ENCODE assay signal across 25 cellular contexts in the genomic region with DNA sequence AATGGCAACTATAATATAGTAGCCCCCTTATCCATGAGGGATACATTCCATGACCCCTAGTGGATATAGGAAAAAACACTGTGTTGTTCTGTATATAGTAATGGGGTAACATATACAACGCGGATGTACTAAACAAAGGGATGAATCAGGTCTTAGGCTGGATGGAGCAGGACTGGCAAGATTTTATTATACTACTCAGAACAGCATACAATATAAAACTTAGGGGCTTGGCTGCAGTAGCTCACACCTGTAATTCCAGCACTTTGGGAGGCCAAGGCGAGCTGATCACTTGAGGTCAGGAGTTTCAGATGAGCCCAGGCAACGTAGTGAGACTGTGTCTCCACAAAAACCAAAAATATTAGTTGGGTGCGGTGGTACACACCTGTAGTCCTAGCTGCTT. TPM values are rescaled to one million over a fixed set of nuclear protein-coding genes. Genes with fewer than 3 reads are reported as not detected.
DNase-seq lines count a peak whose midpoint lies in the region; ATAC-seq, FAIRE-seq and TF ChIP-seq lines count a peak whose summit lies in the region.
"Had no signal": no experiment of that assay in that cellular context is flagged by ENCODE, and none has a peak within 500 bp of the region (broad histone marks: within the 10 kb centered on the region; RNA-seq: fewer than 3 reads in every experiment).

No MANE protein-coding gene starts in this region.

- H3K79me2 ChIP-seq in PC-3 (ENCODE audit: low read length), result peaks cover 14% of the 10 kb centered on the region

- H3K9me3 ChIP-seq in A549, result no peaks in the 10 kb centered on the region
- no peaks in the 10 kb centered on the region for H3K9me3 ChIP-seq in PC-3 (ENCODE audit: low read length)
- H3K9me3 ChIP-seq in mucosa of rectum (ENCODE audit: control insufficient read depth in 2 of 2, low read length in 2 of 2), result no peaks in the 10 kb centered on the region
- H3K9me3 ChIP-seq: BE2C; BLaER1 treated with 17β-estradiol and CSF1 and Interleukin-3, amounts not matched to agents 10 nM and 100 nM; HAP-1 had no signal

- H3K36me3 ChIP-seq in PC-3 (ENCODE audit: low read depth, low read length) (peaks cover 12% of the 10 kb centered on the region; the same call in 1 of the 2 replicates), mucosa of rectum (ENCODE audit: control insufficient read depth in 2 of 2, insufficient read depth in 2 of 2, low read length in 2 of 2) (no peaks in the 10 kb centered on the region)

- whole genome bisulfite sequencing in A549 (ENCODE audit: missing lambda C conversion rate), result 94% methylated on average over 5 of the region's 5 CpGs

- no peak for DNase-seq in A549 (ENCODE audit: low read depth in 1 of 2, low spot score in 1 of 2)
- DNase-seq in PC-3, result no peak
- no peak for DNase-seq in C1 segment of cervical spinal cord (lab: John Stamatoyannopoulos, UW)
- no peak for DNase-seq in stimulated activated CD4-positive, alpha-beta T cell treated with anti-CD3 and anti-CD28 coated beads, Interleukin-4, amount 100 ng/mL, for 1 hour
- DNase-seq: ACHN; AML-193; BE2C; Calu3; CD4-positive, alpha-beta memory T cell; COR-L47; DMS79; EL; GDM1; GOT3 had no signal

- H3K27me3 ChIP-seq in PC-3 (ENCODE audit: low read length) (no peaks in the 10 kb centered on the region), mucosa of rectum (ENCODE audit: control insufficient read depth in 2 of 2, insufficient read depth in 2 of 2, low read length in 2 of 2) (no peaks in the 10 kb centered on the region)
- H3K27me3 ChIP-seq: BE2C; BLaER1 treated with 17β-estradiol and CSF1 and Interleukin-3, amounts not matched to agents 10 nM and 100 nM had no signal

- BruUV-seq in PC-3 (replicated peaks; lab: Mats Ljungman, UMichigan), result no TSS peak

- H3K9me2 ChIP-seq in PC-3 (replicated peaks; ENCODE audit: low read length), result no peaks in the 10 kb centered on the region

- H3K4me2 ChIP-seq in A549, result no peak overlapping the region
- H3K4me2 ChIP-seq in PC-3 (ENCODE audit: low read length), result no peak overlapping the region
- H3K4me2 ChIP-seq: BLaER1 treated with 17β-estradiol and CSF1 and Interleukin-3, amounts not matched to agents 10 nM and 100 nM had no signal

- no peak for TF ChIP-seq EP300 in A549 (IDR thresholded peaks at IDR 0.05)

- H3K27ac ChIP-seq in A549 (no peak overlapping the region), PC-3 (ENCODE audit: low read length) (no peak overlapping the region), mucosa of rectum (ENCODE audit: low read depth in 2 of 2, low read length in 2 of 2) (peak overlapping the region; percentile 49 to 79)
- H3K27ac ChIP-seq: 22Rv1; BLaER1 treated with 17β-estradiol and CSF1 and Interleukin-3, amounts not matched to agents 10 nM and 100 nM had no signal

- CTCF ChIA-PET in A549 (lab: Yijun Ruan, JAX), result interaction anchor here (1.0 to 4.6 kb wide), 5 partner anchors 11 to 181 kb away, joined by 3 to 33 read pairs (median 5); partner anchors contain the start of genes PTRH2 and VMP1
- CTCF ChIA-PET in PC-3 (lab: Charles Lee), result no interaction called here

- no peak for TF ChIP-seq RAD21 in A549 (conservative IDR thresholded peaks at IDR 0.05 in 1 of 2, IDR thresholded peaks at IDR 0.05 in 1 of 2)

- POLR2A ChIA-PET in A549 (lab: Yijun Ruan, JAX) (no interaction called here), PC-3 (lab: Charles Lee; ENCODE audit: unreplicated experiment) (no interaction called here)

- H3K9ac ChIP-seq in PC-3 (ENCODE audit: low read length) (no peak overlapping the region), mucosa of rectum (ENCODE audit: low read depth in 1 of 2, low read length in 2 of 2) (no peak overlapping the region)
- H3K9ac ChIP-seq: BLaER1 treated with 17β-estradiol and CSF1 and Interleukin-3, amounts not matched to agents 10 nM and 100 nM had no signal

- TF ChIP-seq POLR2A in A549 (IDR thresholded peaks at IDR 0.05; ENCODE audit: low read length), result no peak

- no peaks in the 10 kb centered on the region for H3F3A ChIP-seq in PC-3 (ENCODE audit: low read length, unreplicated experiment)

- peak; percentile 76 for FAIRE-seq in A549 (lab: Jason Lieb, UNC)
- FAIRE-seq: A204.1, GM12878, GM19239, H54 had no signal

- no peak for TF ChIP-seq CTCF in A549 (IDR thresholded peaks at IDR 0.05)
- TF ChIP-seq CTCF in PC-3 (conservative IDR thresholded peaks at IDR 0.05; ENCODE audit: low read depth, low read length), result 0 out of 2 replicates have a peak, but pooled peaks have one; percentile 20

- no peak overlapping the region for H2AFZ ChIP-seq in PC-3 (ENCODE audit: low read length)

- ATAC-seq in A549 (peak in 1 of 2 experiments; percentile 35; a peak in 2 of 6 replicates), PC-3 (no peak), esophagus mucosa (peak; percentile 81), GM19455 (IDR thresholded peaks at IDR 0.05; ENCODE audit: unreplicated experiment) (no peak), HG02938 (IDR thresholded peaks at IDR 0.05; ENCODE audit: unreplicated experiment) (no peak)
- ATAC-seq: GM12878 had no signal

- no peak overlapping the region for H3K4me3 ChIP-seq in A549
- H3K4me3 ChIP-seq in PC-3 (ENCODE audit: low read length), result no peak overlapping the region
- H3K4me3 ChIP-seq in mucosa of rectum (ENCODE audit: low read length in 2 of 2), result no peak overlapping the region
- H3K4me3 ChIP-seq: BLaER1 treated with 17β-estradiol and CSF1 and Interleukin-3, amounts not matched to agents 10 nM and 100 nM; GM12878; HAP-1 had no signal

- H3K4me1 ChIP-seq in A549 (peaks cover 24% of the 10 kb centered on the region), PC-3 (ENCODE audit: insufficient read depth, low read length) (peaks cover 7% of the 10 kb centered on the region), mucosa of rectum (ENCODE audit: control insufficient read depth in 2 of 2, insufficient read depth in 2 of 2, low read length in 2 of 2) (peaks cover 15 to 37% of the 10 kb centered on the region in 2 donors)
- H3K4me1 ChIP-seq: BE2C had no signal

- intact Hi-C loops in PC-3 (cut with micrococcal nuclease), result no loop called here

- H4K20me1 ChIP-seq in PC-3 (ENCODE audit: low read length), result no peaks in the 10 kb centered on the region

TF ChIP-seq in A549, 52 proteins besides CTCF, POLR2A, EP300 and RAD21 (continues in another document):
- TF ChIP-seq HMGXB4 (CRISPR knock-in tag; IDR thresholded peaks at IDR 0.05; ENCODE audit: borderline replicate concordance) (no peak), BHLHE40 (IDR thresholded peaks at IDR 0.05; ENCODE audit: low read depth, low read length) (no peak), FOXS1 (CRISPR knock-in tag; IDR thresholded peaks at IDR 0.05) (no peak), ELK1 (IDR thresholded peaks at IDR 0.05; ENCODE audit: low read depth, low read length) (no peak), ZNF302 (CRISPR knock-in tag; IDR thresholded peaks at IDR 0.05) (no peak), EHMT2 (IDR thresholded peaks at IDR 0.05; ENCODE audit: low read depth) (no peak), TFCP2L1 (CRISPR knock-in tag; IDR thresholded peaks at IDR 0.05) (no peak)

RNA-seq across cellular contexts. Expression of gene VMP1, which starts 26.8 kb away (rescaled TPM):
- polyA plus RNA-seq in A549 (2011; rRNA removed), result 638 and 726 TPM in 2 replicates
- 95.8 and 122 TPM in 2 replicates for polyA plus RNA-seq in A549 (2012; cell fraction: cytosol; rRNA removed)
- polyA plus RNA-seq in A549 (2012; cell fraction: nucleus; rRNA removed), result 106 and 218 TPM in 2 replicates
- polyA plus RNA-seq in A549 (2017; fragmentation: RNase III; extraction: RNeasy Plus Mini Kit Qiagen cat#74134 plus additional on column Dnase treatment), result 354 to 422 TPM (median 395 TPM) in 3 replicates
- 969 and 1,130 TPM in 2 replicates for polyA minus RNA-seq in A549 (2011; rRNA and poly(A)+ RNA removed)
- 237 and 277 TPM in 2 replicates for total RNA-seq in PC-3 (2014; rRNA removed)
- total RNA-seq in esophagus mucosa, result 133 TPM

RNA-seq across cellular contexts. Expression of gene PTRH2, which starts 27.0 kb away (rescaled TPM):
- polyA plus RNA-seq in A549 (2011; rRNA removed) (169 and 171 TPM in 2 replicates), A549 (2017; fragmentation: RNase III; extraction: RNeasy Plus Mini Kit Qiagen cat#74134 plus additional on column Dnase treatment) (109 to 114 TPM (median 111 TPM) in 3 replicates)
- 94.6 and 108 TPM in 2 replicates for polyA plus RNA-seq in A549 (2012; cell fraction: cytosol; rRNA removed)
- polyA plus RNA-seq in A549 (2012; cell fraction: nucleus; rRNA removed), result 35.6 and 63.6 TPM in 2 replicates
- polyA minus RNA-seq in A549 (2011; rRNA and poly(A)+ RNA removed), result 53.6 and 71.5 TPM in 2 replicates
- total RNA-seq in PC-3 (2014; rRNA removed) (69.8 and 82.1 TPM in 2 replicates), esophagus mucosa (17.6 TPM)

Comparison
In these comparisons a context has a peak if more than half of its experiments do, and no peak if none do; other contexts are left out.
1. H3K27ac ChIP-seq: peak in mucosa of rectum (2 of 2); none in A549 (0 of 2) and PC-3 (single experiment).